18 cellular contexts compared by ENCODE assay signal in genomic region chr7:107931740-107932515, GRCh38. TPM values are rescaled to one million over a fixed set of nuclear protein-coding genes. Genes with fewer than 3 reads are reported as not detected.
DNase-seq lines count a peak whose midpoint lies in the region; ATAC-seq and TF ChIP-seq lines count a peak whose summit lies in the region.
"Had no signal": no experiment of that assay in that cellular context is flagged by ENCODE, and none has a peak within 500 bp of the region (broad histone marks: within the 10 kb centered on the region; RNA-seq: fewer than 3 reads in every experiment).

No MANE protein-coding gene starts in this region.

- no peak overlapping the region for H3K23ac ChIP-seq in mesendoderm (ENCODE audit: low read length)

- H3K4me3 ChIP-seq in right atrium auricular region (no peak overlapping the region), endodermal cell (ENCODE audit: low read length) (no peak overlapping the region), mesendoderm (ENCODE audit: low read length) (no peak overlapping the region), transverse colon (no peak overlapping the region), gastrocnemius medialis (no peak overlapping the region)
- H3K4me3 ChIP-seq: A549, ovary, spleen had no signal

- no peak overlapping the region for H2AK5ac ChIP-seq in mesendoderm (ENCODE audit: low read length)

- DNase-seq in Right ventricle myocardium superior (peak; percentile 63), right atrium auricular region (ENCODE audit: low spot score) (no peak), endodermal cell (peak; percentile 52), mesendoderm (no peak), transverse colon (no peak), gastrocnemius medialis (no peak), NCI-H2081 treated with DMSO at 0.1 percent for 48 hours (lab: John Stamatoyannopoulos, UW) (no peak)
- DNase-seq: CD4-positive, alpha-beta memory T cell; effector CD8-positive, alpha-beta T cell; foreskin fibroblast; NCI-H1092 treated with DMSO at 0.1 percent for 48 hours; spleen had no signal

- peak overlapping the region; percentile 50 for H3K56ac ChIP-seq in mesendoderm (ENCODE audit: low read length)

- peaks cover 2% of the 10 kb centered on the region for H3K27me3 Mint-ChIP-seq in endodermal cell (ENCODE audit: insufficient read depth)
- H3K27me3 Mint-ChIP-seq: CD4-positive, alpha-beta memory T cell; IgD-negative memory B cell; stimulated activated memory B cell treated with anti-CD40 and anti-IgM and Interleukin-4, amounts not matched to agents 10 μg/mL and 1 μg/mL and 100 μg/mL, for 72 hours had no signal

- H3K79me1 ChIP-seq in mesendoderm (ENCODE audit: low read length), result no peaks in the 10 kb centered on the region

- no peak for TF ChIP-seq CTCF in right atrium auricular region (IDR thresholded peaks at IDR 0.05)
- TF ChIP-seq CTCF in endodermal cell (conservative IDR thresholded peaks at IDR 0.05), result no peak
- no peak for TF ChIP-seq CTCF in transverse colon (IDR thresholded peaks at IDR 0.05)
- no peak for TF ChIP-seq CTCF in gastrocnemius medialis (IDR thresholded peaks at IDR 0.05 in 4 of 5, conservative IDR thresholded peaks at IDR 0.05 in 1 of 5)

- H2BK120ac ChIP-seq in mesendoderm (ENCODE audit: low read depth, low read length), result no peak overlapping the region

- TF ChIP-seq EP300 in transverse colon (IDR thresholded peaks at IDR 0.05; ENCODE audit: low read depth), result no peak

- H3K27ac ChIP-seq in right atrium auricular region, result no peak overlapping the region
- H3K27ac ChIP-seq in endodermal cell (ENCODE audit: low read depth, low read length), result no peak overlapping the region
- peak overlapping the region; percentile 70 for H3K27ac ChIP-seq in mesendoderm (ENCODE audit: low read depth, low read length)
- H3K27ac ChIP-seq in transverse colon, result peak overlapping the region; percentile 3 to 78 (median 38)
- H3K27ac ChIP-seq in gastrocnemius medialis, result no peak overlapping the region
- H3K27ac ChIP-seq: A549, ovary had no signal

- H3K4me3 Mint-ChIP-seq in endodermal cell, result peak overlapping the region; percentile 34
- H3K4me3 Mint-ChIP-seq: CD4-positive, alpha-beta memory T cell; IgD-negative memory B cell; stimulated activated memory B cell treated with anti-CD40 and anti-IgM and Interleukin-4, amounts not matched to agents 10 μg/mL and 1 μg/mL and 100 μg/mL, for 72 hours had no signal

- no peaks in the 10 kb centered on the region for H3K79me2 ChIP-seq in mesendoderm (ENCODE audit: control insufficient read depth, insufficient read depth, low read length)

- peaks cover 0 to 5% of the 10 kb centered on the region in 2 donors for H3K4me1 ChIP-seq in right atrium auricular region
- peaks cover 15% of the 10 kb centered on the region for H3K4me1 ChIP-seq in endodermal cell (ENCODE audit: control insufficient read depth, insufficient read depth, low read length)
- H3K4me1 ChIP-seq in mesendoderm (ENCODE audit: control insufficient read depth, low read depth, low read length), result peaks cover 6% of the 10 kb centered on the region
- H3K4me1 ChIP-seq in transverse colon, result peaks cover 0 to 15% (median 7%) of the 10 kb centered on the region in 4 donors
- peaks cover under 1 to 7% of the 10 kb centered on the region in 2 donors for H3K4me1 ChIP-seq in gastrocnemius medialis

- WGBS in endodermal cell (ENCODE audit: insufficient coverage in 1 of 2, insufficient read length in 1 of 2), 2 experiments, result 80 to 84% methylated on average over 5 of the region's 5 CpGs
- WGBS in mesendoderm (ENCODE audit: extremely low coverage, insufficient coverage, low lambda C conversion rate), result no CpG with 5 or more reads among the region's 5 CpGs
- 63 to 80% methylated on average over 1 to 5 of the region's 5 CpGs for WGBS in transverse colon (ENCODE audit: low coverage in 1 of 2), 2 donors

- H3K18ac ChIP-seq in mesendoderm (ENCODE audit: low read length), result no peak overlapping the region

- peak; percentile 50 for ATAC-seq in Right ventricle myocardium superior (ENCODE audit: poor library complexity)
- ATAC-seq in gastrocnemius medialis, result no peak
- ATAC-seq in HG02885 (IDR thresholded peaks at IDR 0.05; ENCODE audit: poor library complexity, unreplicated experiment), result no peak
- ATAC-seq: A549; activated naive CD4-positive, alpha-beta T cell treated with anti-CD3 and anti-CD28 coated beads, Interleukin-2, amount 50 U/mL, for 72 hours; stimulated activated memory B cell treated with anti-CD40 and anti-IgM and Interleukin-4, amounts not matched to agents 10 μg/mL and 1 μg/mL and 100 μg/mL, for 72 hours had no signal

- no peaks in the 10 kb centered on the region for H3K9me3 ChIP-seq in right atrium auricular region
- H3K9me3 ChIP-seq in endodermal cell (ENCODE audit: control insufficient read depth, low read length), result no peaks in the 10 kb centered on the region
- no peaks in the 10 kb centered on the region for H3K9me3 ChIP-seq in transverse colon
- no peaks in the 10 kb centered on the region for H3K9me3 ChIP-seq in gastrocnemius medialis
- H3K9me3 ChIP-seq: A549, ovary, spleen had no signal

- no peak overlapping the region for H4K5ac ChIP-seq in mesendoderm (ENCODE audit: low read length)

- H3K36me3 ChIP-seq in right atrium auricular region, result peaks cover 79% of the 10 kb centered on the region
- H3K36me3 ChIP-seq in endodermal cell (ENCODE audit: control insufficient read depth, insufficient read depth, low read length), result peaks cover 95% of the 10 kb centered on the region
- H3K36me3 ChIP-seq in mesendoderm (ENCODE audit: control insufficient read depth, insufficient read depth, low read length), result no peaks in the 10 kb centered on the region
- H3K36me3 ChIP-seq in transverse colon, result peaks cover 0 to 40% (median 14%) of the 10 kb centered on the region in 4 donors
- H3K36me3 ChIP-seq in gastrocnemius medialis, result peaks cover 5 to 32% of the 10 kb centered on the region in 2 donors
- H3K36me3 ChIP-seq: ovary had no signal

- no peak overlapping the region for H2BK15ac ChIP-seq in mesendoderm (replicated peaks; ENCODE audit: low read depth)

- intact Hi-C loops in Right ventricle myocardium superior (cut with DNase I), result no loop called here
- intact Hi-C loops in transverse colon (cut with DNase I; ENCODE audit: low total_unique reads), result loop anchor here (10.0 kb wide), 1 partner anchor 73 kb away; the partner anchor contains the start of gene LAMB1
- intact Hi-C loops in gastrocnemius medialis (cut with DNase I; ENCODE audit: low total_unique reads), result no loop called here

- no peaks in the 10 kb centered on the region for H3K9me3 Mint-ChIP-seq in endodermal cell
- H3K9me3 Mint-ChIP-seq: activated naive CD4-positive, alpha-beta T cell treated with anti-CD3 and anti-CD28 coated beads, Interleukin-2, amount 50 U/mL, for 72 hours; CD4-positive, alpha-beta memory T cell; IgD-negative memory B cell; stimulated activated memory B cell treated with anti-CD40 and anti-IgM and Interleukin-4, amounts not matched to agents 10 μg/mL and 1 μg/mL and 100 μg/mL, for 72 hours had no signal

- H3K4ac ChIP-seq in mesendoderm (ENCODE audit: low read depth, low read length), result no peak overlapping the region

- H3K9ac ChIP-seq in endodermal cell (ENCODE audit: extremely low read depth, low read length, poor library complexity, severe bottlenecking) (no peak overlapping the region), mesendoderm (ENCODE audit: low read length) (no peak overlapping the region)

- H3K4me1 Mint-ChIP-seq in endodermal cell, result peaks cover 37% of the 10 kb centered on the region
- H3K4me1 Mint-ChIP-seq: stimulated activated memory B cell treated with anti-CD40 and anti-IgM and Interleukin-4, amounts not matched to agents 10 μg/mL and 1 μg/mL and 100 μg/mL, for 72 hours had no signal

- no peak overlapping the region for H4K8ac ChIP-seq in mesendoderm (ENCODE audit: low read depth, low read length)

- TF ChIP-seq POLR2A in transverse colon (IDR thresholded peaks at IDR 0.05) (no peak), gastrocnemius medialis (IDR thresholded peaks at IDR 0.05) (no peak)

- no peaks in the 10 kb centered on the region for H3K27me3 ChIP-seq in right atrium auricular region
- H3K27me3 ChIP-seq in endodermal cell (ENCODE audit: control insufficient read depth, insufficient read depth, low read length, poor library complexity, severe bottlenecking), result no peaks in the 10 kb centered on the region
- no peaks in the 10 kb centered on the region for H3K27me3 ChIP-seq in mesendoderm (ENCODE audit: insufficient read depth, low read length, poor library complexity)
- H3K27me3 ChIP-seq in transverse colon, result no peaks in the 10 kb centered on the region
- H3K27me3 ChIP-seq in gastrocnemius medialis, result no peaks in the 10 kb centered on the region
- H3K27me3 ChIP-seq: ovary, spleen had no signal

- H3K27ac Mint-ChIP-seq in endodermal cell, result peak overlapping the region; percentile 94
- H3K27ac Mint-ChIP-seq: activated naive CD4-positive, alpha-beta T cell treated with anti-CD3 and anti-CD28 coated beads, Interleukin-2, amount 50 U/mL, for 72 hours; stimulated activated memory B cell treated with anti-CD40 and anti-IgM and Interleukin-4, amounts not matched to agents 10 μg/mL and 1 μg/mL and 100 μg/mL, for 72 hours had no signal

- no peak overlapping the region for H3K4me2 ChIP-seq in mesendoderm (ENCODE audit: low read length)
- H3K4me2 ChIP-seq: A549 had no signal

- in situ Hi-C loops in transverse colon (cut with MboI; ENCODE audit: low pct_ligation_motif_present in 1 of 4, low pct_unique_long_range_greater_than_20kb in 1 of 4, low sequenced_read_pairs in 3 of 4) (no loop called here), gastrocnemius medialis (cut with MboI; ENCODE audit: low sequenced_read_pairs in 4 of 4) (no loop called here)

- peaks cover 67% of the 10 kb centered on the region for H3K36me3 Mint-ChIP-seq in endodermal cell (ENCODE audit: low read depth)

- H2BK5ac ChIP-seq in mesendoderm (ENCODE audit: low read length), result no peak overlapping the region

RNA-seq across cellular contexts. Expression of gene DLD, which starts 40.9 kb away (rescaled TPM):
- total RNA-seq in Right ventricle myocardium superior, result 318 TPM
- total RNA-seq in right atrium auricular region, result 100 to 1,000 TPM in 1 of 2 donors, 10 to 100 TPM in 1; 52.9 to 153 TPM
- 10 to 100 TPM; 82.4 to 82.5 TPM for total RNA-seq in endodermal cell
- 91.3 TPM for polyA plus RNA-seq in endodermal cell (2013, experiment 1 of 2)
- polyA plus RNA-seq in endodermal cell (2013, experiment 2 of 2), result 75.3 TPM
- 99.0 TPM for polyA plus RNA-seq in mesendoderm (2013, experiment 1 of 2)
- polyA plus RNA-seq in mesendoderm (2013, experiment 2 of 2), result 101 TPM
- total RNA-seq in transverse colon, result 100 to 1,000 TPM in 3 of 4 donors, 10 to 100 TPM in 1; 46.0 to 131 (median 126) TPM
- total RNA-seq in gastrocnemius medialis, result 100 to 1,000 TPM; 110 to 157 (median 146) TPM

Comparison
In these comparisons a context has a peak if more than half of its experiments do, and no peak if none do; other contexts are left out.
1. DNase-seq: peak in Right ventricle myocardium superior (single experiment) and endodermal cell (single experiment); none in right atrium auricular region (single experiment), mesendoderm (single experiment), transverse colon (single experiment), gastrocnemius medialis (0 of 2) and NCI-H2081 treated with DMSO at 0.1 percent for 48 hours (single experiment).
2. H3K27ac ChIP-seq: peak in mesendoderm (single experiment) and transverse colon (4 of 4); none in right atrium auricular region (0 of 2), endodermal cell (single experiment) and gastrocnemius medialis (0 of 4).